8 cellular contexts compared by ENCODE assay signal in genomic region chr11:10454902-10455631, GRCh38. TPM values are rescaled to one million over a fixed set of nuclear protein-coding genes. Genes with fewer than 3 reads are reported as not detected.
DNase-seq lines count a peak whose midpoint lies in the region; ATAC-seq lines count a peak whose summit lies in the region.

TSS of gene AMPD3 (plus strand) at chr11:10455264. CDS start at chr11:10461520, 6,256 bp downstream.

- peak within 1 kb of the TSS; percentile 78 to 96 (median 92) for H3K4me3 Mint-ChIP-seq in naive thymus-derived CD4-positive, alpha-beta T cell

- peaks cover 0 to 11% (median 0%) of the 10 kb centered on the region in 5 donors for H3K27me3 Mint-ChIP-seq in naive thymus-derived CD4-positive, alpha-beta T cell

- CTCF ChIA-PET in naive thymus-derived CD4-positive, alpha-beta T cell (lab: Charles Lee) = interaction anchor here (0.6 to 2.4 kb wide), 7 partner anchors 9 to 87 kb away, joined by 3 to 13 read pairs (median 4); no protein-coding TSS in a partner anchor

- H3K27ac Mint-ChIP-seq in naive thymus-derived CD4-positive, alpha-beta T cell = peak within 1 kb of the TSS; percentile 87 to 98 (median 94)

- intact Hi-C loops in naive thymus-derived CD4-positive, alpha-beta T cell (cut with micrococcal nuclease) = loop anchor here (5.0 to 10.0 kb wide), 12 partner anchors 37 to 1770 kb away; partner anchors contain the start of genes USP47 (in 2 of the 2), ZBED5 (in 2 of the 2), ADM (in 1 of the 2) and EIF4G2 (in 1 of the 2)

- peaks cover 0 to under 1% (median 0%) of the 10 kb centered on the region in 11 donors for H3K9me3 Mint-ChIP-seq in naive thymus-derived CD4-positive, alpha-beta T cell

- DNase-seq in stimulated activated CD4-positive, alpha-beta T cell treated with anti-CD3 and anti-CD28 coated beads, Interleukin-15, amount 100 ng/mL, for 24 hours = peak; percentile 52
- no peak for DNase-seq in stimulated activated CD4-positive, alpha-beta T cell treated with anti-CD3 and anti-CD28 coated beads, Interleukin-4, amount 100 ng/mL, for 1 hour
- DNase-seq in Jurkat, Clone E6-1 (ENCODE audit: low read depth, low spot score) = no peak
- DNase-seq in SJCRH30 = peak; percentile 92 to 96
- DNase-seq in effector memory CD4-positive, alpha-beta T cell = no peak
- DNase-seq in naive thymus-derived CD4-positive, alpha-beta T cell = peak in 1 of 9 donors; percentile 35
- DNase-seq in MV-4-11 (lab: John Stamatoyannopoulos, UW) = no peak

- peaks cover 11% of the 10 kb centered on the region for H3K4me1 ChIP-seq in SJCRH30
- peaks cover 64% of the 10 kb centered on the region for H3K4me1 ChIP-seq in effector memory CD4-positive, alpha-beta T cell (ENCODE audit: control insufficient read depth, insufficient read depth, low read length, poor library complexity, severe bottlenecking)
- H3K4me1 ChIP-seq in naive thymus-derived CD4-positive, alpha-beta T cell (ENCODE audit: control insufficient read depth in 2 of 2, insufficient read depth in 2 of 2, low read length in 2 of 2) = peaks cover 59 to 70% of the 10 kb centered on the region in 2 donors

- peak; percentile 19 for ATAC-seq in naive thymus-derived CD4-positive, alpha-beta T cell
- ATAC-seq in GM19455 (IDR thresholded peaks at IDR 0.05; ENCODE audit: unreplicated experiment) = no peak

- H3K27ac ChIP-seq in SJCRH30 = peak within 1 kb of the TSS; percentile 87
- peak within 1 kb of the TSS; percentile 81 for H3K27ac ChIP-seq in effector memory CD4-positive, alpha-beta T cell (ENCODE audit: insufficient read depth, low read length, poor library complexity, severe bottlenecking)
- peak within 1 kb of the TSS; percentile 75 for H3K27ac ChIP-seq in naive thymus-derived CD4-positive, alpha-beta T cell (ENCODE audit: low read depth, low read length)

- POLR2A ChIA-PET in naive thymus-derived CD4-positive, alpha-beta T cell (lab: Charles Lee) = interaction anchor here (0.7 to 3.0 kb wide), 11 partner anchors 10 to 403 kb away, joined by 3 to 22 read pairs (median 4); partner anchors contain the start of genes EIF4G2, RNF141 and ZBED5

- peak within 1 kb of the TSS; percentile 71 for H3K4me3 ChIP-seq in Jurkat, Clone E6-1 (ENCODE audit: low read length)
- H3K4me3 ChIP-seq in SJCRH30 = peak within 1 kb of the TSS; percentile 57
- peak within 1 kb of the TSS; percentile 52 for H3K4me3 ChIP-seq in effector memory CD4-positive, alpha-beta T cell (ENCODE audit: insufficient read depth, low read depth, low read length, poor library complexity, severe bottlenecking)
- H3K4me3 ChIP-seq in naive thymus-derived CD4-positive, alpha-beta T cell (ENCODE audit: low read length) = peak within 1 kb of the TSS; percentile 55

- H3K36me3 Mint-ChIP-seq in naive thymus-derived CD4-positive, alpha-beta T cell = peaks cover 0 to 10% (median 0%) of the 10 kb centered on the region in 5 donors

- H3K36me3 ChIP-seq in SJCRH30 = no peaks in the 10 kb centered on the region
- no peaks in the 10 kb centered on the region for H3K36me3 ChIP-seq in effector memory CD4-positive, alpha-beta T cell (ENCODE audit: control insufficient read depth, insufficient read depth, low read length)
- H3K36me3 ChIP-seq in naive thymus-derived CD4-positive, alpha-beta T cell (ENCODE audit: control insufficient read depth in 2 of 3, insufficient read depth in 3 of 3, low read length in 3 of 3) = no peaks in the 10 kb centered on the region

- H3K9me3 ChIP-seq in SJCRH30 (replicated peaks) = no peaks in the 10 kb centered on the region
- no peaks in the 10 kb centered on the region for H3K9me3 ChIP-seq in effector memory CD4-positive, alpha-beta T cell (ENCODE audit: control insufficient read depth, low read length)
- no peaks in the 10 kb centered on the region for H3K9me3 ChIP-seq in naive thymus-derived CD4-positive, alpha-beta T cell (ENCODE audit: control insufficient read depth in 2 of 3, low read length in 3 of 3)

- H3K27me3 ChIP-seq in SJCRH30 = no peaks in the 10 kb centered on the region
- no peaks in the 10 kb centered on the region for H3K27me3 ChIP-seq in effector memory CD4-positive, alpha-beta T cell (replicated peaks; ENCODE audit: control insufficient read depth, insufficient read depth, low read length, poor library complexity, severe bottlenecking)
- H3K27me3 ChIP-seq in naive thymus-derived CD4-positive, alpha-beta T cell (ENCODE audit: control insufficient read depth in 2 of 2, insufficient read depth in 2 of 2, low read length in 2 of 2) = no peaks in the 10 kb centered on the region

- peaks cover 67 to 88% (median 86%) of the 10 kb centered on the region in 7 donors for H3K4me1 Mint-ChIP-seq in naive thymus-derived CD4-positive, alpha-beta T cell

RNA-seq across cellular contexts. Expression of gene AMPD3, which starts in this region (rescaled TPM):
- 9.3 TPM for polyA plus RNA-seq in Jurkat, Clone E6-1 (2012; ENCODE audit: insufficient read depth, insufficient read length)
- total RNA-seq in SJCRH30 (2014; rRNA removed; shearing (Covaris generic)) = 14.7 and 14.9 TPM in 2 replicates
- total RNA-seq in naive thymus-derived CD4-positive, alpha-beta T cell = 10 to 100 TPM; 23.9 to 35.1 (median 30.4) TPM
- 10 to 100 TPM; 12.9 to 17.8 TPM for polyA plus RNA-seq in naive thymus-derived CD4-positive, alpha-beta T cell

Comparison
In these comparisons a context has a peak if more than half of its experiments do, and no peak if none do; other contexts are left out.
1. DNase-seq: peak in stimulated activated CD4-positive, alpha-beta T cell treated with anti-CD3 and anti-CD28 coated beads, Interleukin-15, amount 100 ng/mL, for 24 hours (single experiment) and SJCRH30 (2 of 2); none in stimulated activated CD4-positive, alpha-beta T cell treated with anti-CD3 and anti-CD28 coated beads, Interleukin-4, amount 100 ng/mL, for 1 hour (single experiment), Jurkat, Clone E6-1 (single experiment), effector memory CD4-positive, alpha-beta T cell (0 of 3) and MV-4-11 (single experiment).
2. Peak in every context shown above with its lines, with median percentiles within 50 percentile points of each other: H3K4me3 ChIP-seq and H3K27ac ChIP-seq.